8 cellular contexts compared by ENCODE assay signal in the genomic region with DNA sequence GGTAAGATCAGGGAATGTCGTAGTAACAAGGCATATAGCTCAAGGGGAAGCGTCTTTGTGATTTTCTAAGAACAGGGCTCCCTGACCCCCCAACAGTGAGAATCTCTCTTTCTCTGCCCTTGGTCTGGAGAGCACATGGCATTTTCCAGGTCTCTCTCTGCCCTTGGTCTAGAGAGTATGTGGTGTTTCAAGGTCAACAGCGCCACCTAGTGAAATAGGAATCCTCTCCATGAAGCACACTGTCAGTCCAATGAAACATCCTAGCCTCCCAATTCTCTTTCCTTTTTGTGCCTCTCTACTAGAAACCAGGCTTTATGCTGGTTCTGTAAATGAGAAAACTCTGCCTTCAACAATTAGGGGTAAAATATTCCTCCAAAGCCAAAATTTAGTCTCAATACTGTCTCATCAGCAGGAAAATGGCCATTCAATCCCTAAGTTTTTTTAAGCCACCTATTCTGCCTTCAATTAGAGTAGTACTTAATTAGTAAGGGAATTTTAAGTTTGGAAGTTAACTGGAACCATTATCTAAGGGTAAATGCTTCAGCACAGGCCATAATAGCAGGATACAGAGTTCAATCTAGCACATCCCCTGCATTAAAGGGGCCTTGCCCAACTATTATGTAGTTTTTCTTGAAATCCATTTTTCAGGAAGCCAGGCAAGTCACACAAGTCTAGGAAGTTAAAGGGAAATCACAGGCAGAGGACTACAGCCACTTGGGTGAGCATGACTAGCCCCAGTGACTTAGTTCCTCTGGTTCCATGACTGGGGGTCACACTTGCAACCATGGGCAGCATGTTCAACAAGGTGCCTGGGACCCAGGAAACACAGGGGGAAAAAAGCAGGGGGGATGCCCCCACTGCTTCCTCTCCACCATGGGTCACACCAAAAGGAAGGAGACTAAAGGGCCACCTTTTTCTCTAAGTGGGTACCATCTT. TPM values are rescaled to one million over a fixed set of nuclear protein-coding genes. Genes with fewer than 3 reads are reported as not detected.
DNase-seq lines count a peak whose midpoint lies in the region; ATAC-seq and TF ChIP-seq lines count a peak whose summit lies in the region.

No MANE protein-coding gene starts in this region.

- no TSS peak for BruUV-seq in MCF 10A (replicated peaks; lab: Mats Ljungman, UMichigan)

- peaks cover 6% of the 10 kb centered on the region for H3K4me1 Mint-ChIP-seq in MCF 10A (ENCODE audit: insufficient read depth, unreplicated experiment)
- peaks cover 14% of the 10 kb centered on the region for H3K4me1 Mint-ChIP-seq in activated CD4-positive, alpha-beta T cell treated with anti-CD3 and anti-CD28 coated beads, Interleukin-2, amount 10 ng/mL, durations not matched to agents 24 days and 14 days

- no peaks in the 10 kb centered on the region for H3K9me3 Mint-ChIP-seq in MCF 10A (ENCODE audit: unreplicated experiment)
- H3K9me3 Mint-ChIP-seq in activated CD4-positive, alpha-beta T cell treated with anti-CD3 and anti-CD28 coated beads, Interleukin-2, amount 10 ng/mL, durations not matched to agents 24 days and 14 days, result peaks cover 3% of the 10 kb centered on the region

- DNase-seq in MCF 10A (ENCODE audit: unreplicated experiment) (peak; percentile 82), breast epithelium (ENCODE audit: low spot score in 2 of 2) (no peak), NCI-H2227 treated with DMSO at 0.1 percent for 48 hours (lab: John Stamatoyannopoulos, UW) (peak; percentile 38), smooth muscle cell (lab: John Stamatoyannopoulos, UW; ENCODE audit: unreplicated experiment) (no peak), DMS79 (lab: John Stamatoyannopoulos, UW) (no peak)
- DNase-seq in activated CD4-positive, alpha-beta T cell treated with anti-CD3 and anti-CD28 coated beads, Interleukin-2, amount 10 ng/mL, durations not matched to agents 24 days and 14 days, result peak; percentile 86

- TF ChIP-seq CTCF in MCF 10A (IDR thresholded peaks at IDR 0.05; ENCODE audit: unreplicated experiment) (peak; percentile 40), breast epithelium (IDR thresholded peaks at IDR 0.05) (peak in 1 of 3 donors; percentile 30), gastroesophageal sphincter (IDR thresholded peaks at IDR 0.05) (peak; percentile 27 to 56 (median 36)), smooth muscle cell (IDR thresholded peaks at IDR 0.05; ENCODE audit: borderline replicate concordance, insufficient read depth, poor library complexity, severe bottlenecking) (peak; percentile 43)

- H3K27ac Mint-ChIP-seq in MCF 10A (ENCODE audit: low read depth, unreplicated experiment), result no peak overlapping the region
- no peak overlapping the region for H3K27ac Mint-ChIP-seq in activated CD4-positive, alpha-beta T cell treated with anti-CD3 and anti-CD28 coated beads, Interleukin-2, amount 10 ng/mL, durations not matched to agents 24 days and 14 days

- H3K4me1 ChIP-seq in breast epithelium (no peaks in the 10 kb centered on the region), gastroesophageal sphincter (no peaks in the 10 kb centered on the region), smooth muscle cell (ENCODE audit: low read depth) (no peaks in the 10 kb centered on the region)

- TF ChIP-seq POLR2A in breast epithelium (IDR thresholded peaks at IDR 0.05) (no peak), gastroesophageal sphincter (IDR thresholded peaks at IDR 0.05) (no peak)

- 61 to 70% methylated on average over 3 of the region's 3 CpGs for WGBS in gastroesophageal sphincter (ENCODE audit: low coverage in 1 of 2), 2 donors
- WGBS in smooth muscle cell (ENCODE audit: low lambda C conversion rate), result 39% methylated on average over 3 of the region's 3 CpGs

- no peak for ATAC-seq in gastroesophageal sphincter
- no peak for ATAC-seq in HG03045 (IDR thresholded peaks at IDR 0.05; ENCODE audit: unreplicated experiment)

- H3K9ac ChIP-seq in smooth muscle cell (ENCODE audit: low read depth), result no peak overlapping the region

- no peaks in the 10 kb centered on the region for H3K36me3 ChIP-seq in breast epithelium
- peaks cover 0 to 46% of the 10 kb centered on the region in 2 donors for H3K36me3 ChIP-seq in gastroesophageal sphincter
- peaks cover 9% of the 10 kb centered on the region for H3K36me3 ChIP-seq in smooth muscle cell (ENCODE audit: low read depth)

- H3K27me3 Mint-ChIP-seq in MCF 10A (ENCODE audit: insufficient read depth, unreplicated experiment), result no peaks in the 10 kb centered on the region
- H3K27me3 Mint-ChIP-seq in activated CD4-positive, alpha-beta T cell treated with anti-CD3 and anti-CD28 coated beads, Interleukin-2, amount 10 ng/mL, durations not matched to agents 24 days and 14 days, result no peaks in the 10 kb centered on the region

- peaks cover 10% of the 10 kb centered on the region for H4K20me1 ChIP-seq in smooth muscle cell (ENCODE audit: low read depth)

- H3K36me3 Mint-ChIP-seq in MCF 10A (ENCODE audit: insufficient read depth, unreplicated experiment), result peaks cover 9% of the 10 kb centered on the region
- H3K36me3 Mint-ChIP-seq in activated CD4-positive, alpha-beta T cell treated with anti-CD3 and anti-CD28 coated beads, Interleukin-2, amount 10 ng/mL, durations not matched to agents 24 days and 14 days (ENCODE audit: low read depth), result peaks cover 24% of the 10 kb centered on the region

- intact Hi-C loops in MCF 10A (cut with micrococcal nuclease) (no loop called here), breast epithelium (cut with DNase I; ENCODE audit: low total_unique reads) (no loop called here)
- intact Hi-C loops in activated CD4-positive, alpha-beta T cell treated with anti-CD3 and anti-CD28 coated beads, Interleukin-2, amount 10 ng/mL, durations not matched to agents 24 days and 14 days (cut with micrococcal nuclease), result loop anchor here (1.0 to 10.0 kb wide), 4 partner anchors 273 to 773 kb away; no protein-coding TSS in a partner anchor

- peaks cover 43% of the 10 kb centered on the region for H3K79me2 ChIP-seq in smooth muscle cell (ENCODE audit: low read depth)

- H3F3A ChIP-seq in smooth muscle cell (ENCODE audit: low read depth), result no peaks in the 10 kb centered on the region

- H3K4me3 Mint-ChIP-seq in MCF 10A (ENCODE audit: unreplicated experiment), result no peak overlapping the region
- H3K4me3 Mint-ChIP-seq in activated CD4-positive, alpha-beta T cell treated with anti-CD3 and anti-CD28 coated beads, Interleukin-2, amount 10 ng/mL, durations not matched to agents 24 days and 14 days, result no peak overlapping the region

- POLR2A ChIA-PET in MCF 10A (lab: Yijun Ruan, JAX), result interaction anchor here (0.6 kb wide), 1 partner anchor 269 kb away, joined by 4 read pairs; no protein-coding TSS in a partner anchor

- CTCF ChIA-PET in MCF 10A (lab: Yijun Ruan, JAX), result interaction anchor here (1.0 kb wide), 1 partner anchor 11 kb away, joined by 3 read pairs; no protein-coding TSS in a partner anchor

- H2AFZ ChIP-seq in smooth muscle cell (ENCODE audit: low read depth), result no peak overlapping the region

- H3K9me3 ChIP-seq in breast epithelium (peaks cover 33 to 56% of the 10 kb centered on the region in 2 donors), gastroesophageal sphincter (peaks cover 0 to 58% (median 0%) of the 10 kb centered on the region in 3 donors), smooth muscle cell (replicated peaks; ENCODE audit: low read depth) (peaks cover 17% of the 10 kb centered on the region)

- no peak overlapping the region for H3K27ac ChIP-seq in breast epithelium
- H3K27ac ChIP-seq in gastroesophageal sphincter, result no peak overlapping the region
- H3K27ac ChIP-seq in smooth muscle cell (ENCODE audit: low read depth), result no peak overlapping the region

- TF ChIP-seq EP300 in gastroesophageal sphincter (IDR thresholded peaks at IDR 0.05), result no peak

- no peaks in the 10 kb centered on the region for H3K27me3 ChIP-seq in breast epithelium
- no peaks in the 10 kb centered on the region for H3K27me3 ChIP-seq in gastroesophageal sphincter
- H3K27me3 ChIP-seq in smooth muscle cell (ENCODE audit: low read depth), result no peaks in the 10 kb centered on the region

- no peak overlapping the region for H3K4me2 ChIP-seq in smooth muscle cell

- no peak overlapping the region for H3K4me3 ChIP-seq in breast epithelium
- no peak overlapping the region for H3K4me3 ChIP-seq in gastroesophageal sphincter
- H3K4me3 ChIP-seq in smooth muscle cell, result no peak overlapping the region

RNA-seq across cellular contexts. Expression of gene DYM, which starts 12.4 kb away (rescaled TPM):
- total RNA-seq in MCF 10A (2022) (83.1 and 89.4 TPM in 2 replicates), breast epithelium (10 to 100 TPM; 60.3 to 70.2 (median 64.3) TPM), gastroesophageal sphincter (100 to 1,000 TPM in 1 of 4 donors, 10 to 100 TPM in 3; 57.1 to 106 (median 79.4) TPM), smooth muscle cell (63.1 and 79.7 TPM in 2 replicates)
- 62.1 and 64.5 TPM in 2 replicates for total RNA-seq in activated CD4-positive, alpha-beta T cell treated with anti-CD3 and anti-CD28 coated beads, Interleukin-2, amount 10 ng/mL, durations not matched to agents 24 days and 14 days
- 41.8 and 42.3 TPM in 2 replicates for polyA plus RNA-seq in smooth muscle cell

RNA-seq across cellular contexts. Expression of gene C18orf32, which starts 39.0 kb away (rescaled TPM):
- total RNA-seq in MCF 10A (2022), result 28.9 and 45.2 TPM in 2 replicates
- 10 to 100 TPM; 25.8 to 31.1 (median 28.5) TPM for total RNA-seq in breast epithelium
- 20.4 and 26.1 TPM in 2 replicates for total RNA-seq in activated CD4-positive, alpha-beta T cell treated with anti-CD3 and anti-CD28 coated beads, Interleukin-2, amount 10 ng/mL, durations not matched to agents 24 days and 14 days
- 10 to 100 TPM; 38.9 to 64.0 (median 48.2) TPM for total RNA-seq in gastroesophageal sphincter
- total RNA-seq in smooth muscle cell, result 74.9 and 99.4 TPM in 2 replicates
- polyA plus RNA-seq in smooth muscle cell, result 87.2 and 87.7 TPM in 2 replicates

RNA-seq across cellular contexts. Expression of gene RPL17, which starts 44.2 kb away (rescaled TPM):
- total RNA-seq in MCF 10A (2022), result 2,422 and 2,832 TPM in 2 replicates
- 1,000 to 10,000 TPM; 1,519 to 3,223 (median 2,778) TPM for total RNA-seq in breast epithelium
- 2,202 and 2,205 TPM in 2 replicates for total RNA-seq in activated CD4-positive, alpha-beta T cell treated with anti-CD3 and anti-CD28 coated beads, Interleukin-2, amount 10 ng/mL, durations not matched to agents 24 days and 14 days
- 1,000 to 10,000 TPM in 3 of 4 donors, 100 to 1,000 TPM in 1; 816 to 2,355 (median 1,855) TPM for total RNA-seq in gastroesophageal sphincter
- total RNA-seq in smooth muscle cell, result 1,873 and 2,023 TPM in 2 replicates
- polyA plus RNA-seq in smooth muscle cell, result 740 and 855 TPM in 2 replicates

Comparison
In these comparisons a context has a peak if more than half of its experiments do, and no peak if none do; other contexts are left out.
1. DNase-seq: peak in MCF 10A (single experiment), NCI-H2227 treated with DMSO at 0.1 percent for 48 hours (single experiment) and activated CD4-positive, alpha-beta T cell treated with anti-CD3 and anti-CD28 coated beads, Interleukin-2, amount 10 ng/mL, durations not matched to agents 24 days and 14 days (single experiment); none in breast epithelium (0 of 2), smooth muscle cell (single experiment) and DMS79 (single experiment).